8 cellular contexts compared by ENCODE assay signal in the genomic region with DNA sequence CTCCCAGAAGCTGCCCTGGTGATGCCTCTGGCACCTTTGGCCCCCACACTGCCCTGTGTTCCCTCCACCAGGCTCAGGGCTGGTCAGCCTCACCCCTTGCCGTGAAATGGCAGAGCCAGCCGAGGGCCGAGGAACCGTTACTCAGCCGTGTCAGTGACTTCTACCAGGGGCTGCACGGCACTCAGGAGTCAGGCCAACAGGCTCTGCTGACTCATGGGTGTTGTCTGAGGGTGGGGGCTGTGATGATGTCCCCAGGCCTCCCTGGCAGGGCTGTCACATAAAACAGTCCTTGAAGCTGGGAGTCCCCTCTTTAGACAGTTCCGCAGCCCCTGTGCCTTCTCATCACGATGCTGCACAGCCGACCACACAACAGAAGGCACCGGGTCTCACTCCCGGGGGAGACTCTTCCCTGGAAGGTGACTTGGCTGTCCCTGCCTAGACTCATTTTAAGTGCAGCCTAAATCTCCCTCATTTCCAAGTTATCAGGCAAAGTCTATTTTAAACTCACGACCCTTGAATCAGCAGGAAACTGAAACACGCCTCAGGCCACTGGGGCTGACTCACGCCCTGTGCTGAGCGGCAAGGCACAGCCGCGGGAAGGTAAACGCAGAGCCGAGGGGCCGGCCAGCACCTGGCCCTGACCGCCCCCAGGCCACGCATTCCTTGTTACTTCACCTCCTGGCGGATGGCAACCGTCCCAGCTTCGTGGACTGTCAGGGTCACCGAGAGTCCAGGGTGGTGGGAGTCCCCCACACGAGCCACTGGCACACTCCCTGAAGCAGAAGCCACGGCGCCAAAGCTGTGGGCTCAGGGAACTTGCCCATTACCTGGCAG.
DNase-seq lines count a peak whose midpoint lies in the region; ATAC-seq and TF ChIP-seq lines count a peak whose summit lies in the region.

No MANE protein-coding gene starts in this region.

- WGBS in esophagus, 2 donors = 14 to 22% methylated on average over 29 of the region's 29 CpGs

- peaks cover 0 to 17% of the 10 kb centered on the region in 2 donors for H3K36me3 ChIP-seq in esophagus (ENCODE audit: control insufficient read depth in 2 of 2, insufficient read depth in 2 of 2, low read length in 1 of 2)
- H3K36me3 ChIP-seq in neutrophil = peaks cover 5% of the 10 kb centered on the region

- TF ChIP-seq CTCF in neutrophil (IDR thresholded peaks at IDR 0.05) = no peak

- H3K4me3 ChIP-seq in esophagus (ENCODE audit: low read depth in 1 of 2, low read length in 2 of 2) (peak overlapping the region; percentile 7 to 16), neutrophil (ENCODE audit: low read depth in 1 of 2, low read length in 1 of 2) (no peak overlapping the region)

- DNase-seq in GM04503 (ENCODE audit: low read depth) = peak; percentile 57
- DNase-seq in HS-27A (ENCODE audit: low read depth) = peak; percentile 51
- peak; percentile 77 for DNase-seq in activated CD4-positive, alpha-beta T cell treated with anti-CD3 and anti-CD28 coated beads, Interleukin-2, amount 10 ng/mL, durations not matched to agents 24 days and 14 days
- DNase-seq in cerebellum (ENCODE audit: low spot score) = no peak

- ATAC-seq in HG02973 (IDR thresholded peaks at IDR 0.05; ENCODE audit: unreplicated experiment) (no peak), HG03378 (IDR thresholded peaks at IDR 0.05; ENCODE audit: unreplicated experiment) (no peak)

- H3K36me3 Mint-ChIP-seq in activated CD4-positive, alpha-beta T cell treated with anti-CD3 and anti-CD28 coated beads, Interleukin-2, amount 10 ng/mL, durations not matched to agents 24 days and 14 days (ENCODE audit: low read depth) = peaks cover 23% of the 10 kb centered on the region

- H3K4me3 Mint-ChIP-seq in activated CD4-positive, alpha-beta T cell treated with anti-CD3 and anti-CD28 coated beads, Interleukin-2, amount 10 ng/mL, durations not matched to agents 24 days and 14 days = peak overlapping the region; percentile 71

- peaks cover 83% of the 10 kb centered on the region for H3K4me1 Mint-ChIP-seq in activated CD4-positive, alpha-beta T cell treated with anti-CD3 and anti-CD28 coated beads, Interleukin-2, amount 10 ng/mL, durations not matched to agents 24 days and 14 days

- H3K27ac Mint-ChIP-seq in activated CD4-positive, alpha-beta T cell treated with anti-CD3 and anti-CD28 coated beads, Interleukin-2, amount 10 ng/mL, durations not matched to agents 24 days and 14 days = peak overlapping the region; percentile 88

- H3K27ac ChIP-seq in esophagus (ENCODE audit: low read depth in 2 of 2, low read length in 1 of 2) (peak overlapping the region; percentile 60 to 91), neutrophil (peak overlapping the region; percentile 29)

- peaks cover 41 to 64% of the 10 kb centered on the region in 2 donors for H3K4me1 ChIP-seq in esophagus (ENCODE audit: control insufficient read depth in 2 of 2, insufficient read depth in 2 of 2, low read length in 1 of 2)
- H3K4me1 ChIP-seq in neutrophil (ENCODE audit: control insufficient read depth in 1 of 2, insufficient read depth in 1 of 2, low read depth in 1 of 2, low read length in 1 of 2) = peaks cover 46 to 64% of the 10 kb centered on the region in 2 experiments

- H3K27me3 ChIP-seq in esophagus (ENCODE audit: control insufficient read depth in 1 of 2, insufficient read depth in 2 of 2, low read length in 2 of 2) (no peaks in the 10 kb centered on the region), neutrophil (no peaks in the 10 kb centered on the region)

- H3K9me3 ChIP-seq in esophagus (ENCODE audit: control insufficient read depth in 2 of 2, insufficient read depth in 1 of 2, low read depth in 1 of 2, low read length in 1 of 2) (no peaks in the 10 kb centered on the region), neutrophil (no peaks in the 10 kb centered on the region)

- intact Hi-C loops in activated CD4-positive, alpha-beta T cell treated with anti-CD3 and anti-CD28 coated beads, Interleukin-2, amount 10 ng/mL, durations not matched to agents 24 days and 14 days (cut with micrococcal nuclease) = loop anchor here (1.0 kb wide), 2 partner anchors 30 to 41 kb away; no protein-coding TSS in a partner anchor

- H3K27me3 Mint-ChIP-seq in activated CD4-positive, alpha-beta T cell treated with anti-CD3 and anti-CD28 coated beads, Interleukin-2, amount 10 ng/mL, durations not matched to agents 24 days and 14 days = no peaks in the 10 kb centered on the region

- H3K9me3 Mint-ChIP-seq in activated CD4-positive, alpha-beta T cell treated with anti-CD3 and anti-CD28 coated beads, Interleukin-2, amount 10 ng/mL, durations not matched to agents 24 days and 14 days = no peaks in the 10 kb centered on the region

Comparison
In these comparisons a context has a peak if more than half of its experiments do, and no peak if none do; other contexts are left out.
1. H3K4me3 ChIP-seq: peak in esophagus (2 of 2); none in neutrophil (0 of 2).